In the genomic region with DNA sequence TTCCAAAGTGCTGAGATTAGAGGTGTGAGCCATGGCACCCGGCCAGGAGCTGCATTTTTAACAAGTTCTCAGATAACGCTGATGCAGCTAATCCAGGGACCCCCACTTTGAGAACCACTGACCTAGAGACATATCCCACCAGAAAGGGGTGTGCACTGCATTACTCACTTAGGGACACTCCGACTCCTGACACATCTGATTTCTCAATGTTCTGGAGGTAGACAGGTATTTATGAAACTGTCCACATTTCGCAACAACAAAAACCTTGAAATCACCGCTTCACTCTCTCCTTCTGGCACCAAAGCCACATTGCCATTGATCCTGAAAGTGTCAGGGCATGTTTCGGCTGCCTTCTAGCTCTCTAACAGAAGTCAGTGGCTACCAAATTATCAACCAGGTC, we compare ENCODE assay signal across 16 cellular contexts.
"Had no signal": no experiment of that assay in that cellular context is flagged by ENCODE, and none has a peak within 500 bp of the region (broad histone marks: within the 10 kb centered on the region; RNA-seq: fewer than 3 reads in every experiment).

No MANE protein-coding gene starts in this region.

- H3K27me3 ChIP-seq: cardiac muscle cell, sigmoid colon, thyroid gland had no signal

- H3K4me1 Mint-ChIP-seq: activated CD4-positive, alpha-beta T cell treated with anti-CD3 and anti-CD28 coated beads for 36 hours; activated CD8-positive, alpha-beta memory T cell treated with anti-CD3 and anti-CD28 coated beads, Interleukin-2, amount 10 ng/mL, durations not matched to agents 7 days and 5 days had no signal

- H3K4me1 ChIP-seq: sigmoid colon, spleen, thyroid gland had no signal

- ATAC-seq: activated CD4-positive, alpha-beta T cell treated with anti-CD3 and anti-CD28 coated beads for 36 hours; activated CD8-positive, alpha-beta memory T cell treated with anti-CD3 and anti-CD28 coated beads, Interleukin-2, amount 10 ng/mL, durations not matched to agents 7 days and 5 days; stimulated activated memory B cell treated with anti-CD40 and anti-IgM and Interleukin-4, amounts not matched to agents 10 μg/mL and 1 μg/mL and 100 μg/mL, for 72 hours had no signal

- DNase-seq: activated CD4-positive, alpha-beta memory T cell treated with anti-CD3 and anti-CD28 coated beads for 36 hours; activated CD4-positive, alpha-beta T cell treated with anti-CD3 and anti-CD28 coated beads for 36 hours; activated CD8-positive, alpha-beta memory T cell treated with anti-CD3 and anti-CD28 coated beads, Interleukin-2, amount 10 ng/mL, durations not matched to agents 7 days and 5 days; dermis blood vessel endothelial cell; effector memory CD4-positive, alpha-beta T cell; foreskin fibroblast; glutamatergic neuron; hypothalamus; islet precursor cell; sigmoid colon; spleen; stimulated activated CD4-positive, alpha-beta T cell treated with anti-CD3 and anti-CD28 coated beads, Interleukin-4, amount 100 ng/mL, for 4 hours; thyroid gland had no signal

- H3K9me3 ChIP-seq: sigmoid colon, spleen, thyroid gland had no signal

- H3K4me3 Mint-ChIP-seq: activated CD4-positive, alpha-beta memory T cell treated with anti-CD3 and anti-CD28 coated beads for 36 hours; activated CD4-positive, alpha-beta T cell treated with anti-CD3 and anti-CD28 coated beads for 36 hours; activated CD8-positive, alpha-beta memory T cell treated with anti-CD3 and anti-CD28 coated beads, Interleukin-2, amount 10 ng/mL, durations not matched to agents 7 days and 5 days; activated naive CD8-positive, alpha-beta T cell; stimulated activated memory B cell treated with anti-CD40 and anti-IgM and Interleukin-4, amounts not matched to agents 10 μg/mL and 1 μg/mL and 100 μg/mL, for 72 hours had no signal

- H3K9me3 Mint-ChIP-seq: activated CD4-positive, alpha-beta memory T cell treated with anti-CD3 and anti-CD28 coated beads for 36 hours; stimulated activated memory B cell treated with anti-CD40 and anti-IgM and Interleukin-4, amounts not matched to agents 10 μg/mL and 1 μg/mL and 100 μg/mL, for 72 hours had no signal

- H3K27ac Mint-ChIP-seq: activated CD4-positive, alpha-beta memory T cell treated with anti-CD3 and anti-CD28 coated beads for 36 hours; activated CD4-positive, alpha-beta T cell treated with anti-CD3 and anti-CD28 coated beads for 36 hours; activated CD8-positive, alpha-beta memory T cell treated with anti-CD3 and anti-CD28 coated beads, Interleukin-2, amount 10 ng/mL, durations not matched to agents 7 days and 5 days; activated naive CD8-positive, alpha-beta T cell; stimulated activated memory B cell treated with anti-CD40 and anti-IgM and Interleukin-4, amounts not matched to agents 10 μg/mL and 1 μg/mL and 100 μg/mL, for 72 hours had no signal

- H3K36me3 Mint-ChIP-seq: activated CD4-positive, alpha-beta memory T cell treated with anti-CD3 and anti-CD28 coated beads for 36 hours; activated CD8-positive, alpha-beta memory T cell treated with anti-CD3 and anti-CD28 coated beads, Interleukin-2, amount 10 ng/mL, durations not matched to agents 7 days and 5 days; activated naive CD8-positive, alpha-beta T cell; stimulated activated memory B cell treated with anti-CD40 and anti-IgM and Interleukin-4, amounts not matched to agents 10 μg/mL and 1 μg/mL and 100 μg/mL, for 72 hours had no signal

- H3K4me3 ChIP-seq: cardiac muscle cell, sigmoid colon, spleen, thyroid gland had no signal

- H3K36me3 ChIP-seq: cardiac muscle cell, sigmoid colon, spleen, thyroid gland had no signal

- H3K27me3 Mint-ChIP-seq: stimulated activated memory B cell treated with anti-CD40 and anti-IgM and Interleukin-4, amounts not matched to agents 10 μg/mL and 1 μg/mL and 100 μg/mL, for 72 hours had no signal

- H3K27ac ChIP-seq: cardiac muscle cell, sigmoid colon, spleen, thyroid gland had no signal
